Comparison of ENCODE assay signal across 30 cellular contexts in the genomic region with DNA sequence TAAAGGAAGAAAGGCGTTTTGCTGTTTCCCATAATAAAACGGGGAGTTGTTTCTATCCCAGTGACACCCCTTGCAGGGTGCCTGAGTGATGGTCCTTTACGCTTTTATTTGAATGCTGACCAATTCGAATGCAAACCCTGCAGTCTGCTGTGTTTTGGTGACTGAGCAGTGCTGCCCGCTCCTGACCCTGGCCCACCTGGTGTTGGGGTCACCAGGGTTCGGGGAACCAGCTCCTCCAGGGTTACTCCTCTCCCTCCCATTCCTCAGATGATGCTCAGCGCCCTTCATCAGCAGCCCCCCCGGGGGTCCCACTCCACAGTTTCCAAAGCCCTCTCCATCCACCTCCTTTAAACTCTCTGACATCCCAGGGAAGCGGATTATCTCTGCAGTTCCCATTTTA. TPM values are rescaled to one million over a fixed set of nuclear protein-coding genes. Genes with fewer than 3 reads are reported as not detected.
"Had no signal": no experiment of that assay in that cellular context is flagged by ENCODE, and none has a peak within 500 bp of the region (broad histone marks: within the 10 kb centered on the region; RNA-seq: fewer than 3 reads in every experiment).

No MANE protein-coding gene starts in this region.

- ATAC-seq: activated naive CD8-positive, alpha-beta T cell treated with anti-CD3 and anti-CD28 coated beads, Interleukin-2, amount 50 U/mL, for 24 hours; foreskin keratinocyte; sciatic nerve; stimulated activated naive B cell treated with anti-CD40 and anti-IgM and Interleukin-4, amounts not matched to agents 10 μg/mL and 1 μg/mL and 100 μg/mL, for 72 hours had no signal

- H3K4me1 ChIP-seq: breast epithelium, foreskin keratinocyte, prostate gland had no signal

- H3K27ac ChIP-seq: breast epithelium, esophagus muscularis mucosa, foreskin keratinocyte, ovary, suprapubic skin, tibial artery had no signal

- H3K36me3 Mint-ChIP-seq: activated CD4-positive, alpha-beta memory T cell treated with anti-CD3 and anti-CD28 coated beads for 36 hours; activated naive CD4-positive, alpha-beta T cell treated with anti-CD3 and anti-CD28 coated beads, Interleukin-2, amount 50 U/mL, for 24 hours; mesothelial cell of epicardium; naive B cell; stimulated activated naive B cell treated with anti-CD40 and anti-IgM and Interleukin-4, amounts not matched to agents 10 μg/mL and 1 μg/mL and 100 μg/mL, for 72 hours had no signal

- H3K4me3 ChIP-seq: breast epithelium, esophagus muscularis mucosa, ovary, prostate gland, skin epidermis, stomach, suprapubic skin, tibial artery had no signal

- H3K9me3 ChIP-seq: breast epithelium, esophagus muscularis mucosa, ovary, prostate gland, stomach, suprapubic skin, tibial artery had no signal

- H3K27me3 ChIP-seq: ovary had no signal

- H3K36me3 ChIP-seq: breast epithelium, esophagus muscularis mucosa, ovary, prostate gland, stomach, suprapubic skin, tibial artery had no signal

- H3K9me3 Mint-ChIP-seq: activated CD4-positive, alpha-beta memory T cell treated with anti-CD3 and anti-CD28 coated beads for 36 hours; activated naive CD4-positive, alpha-beta T cell treated with anti-CD3 and anti-CD28 coated beads, Interleukin-2, amount 50 U/mL, for 24 hours; activated naive CD8-positive, alpha-beta T cell treated with anti-CD3 and anti-CD28 coated beads, Interleukin-2, amount 50 U/mL, for 24 hours; activated T-cell treated with anti-CD3 and anti-CD28 coated beads, Interleukin-2, amount 50 U/mL, for 24 hours; activated T-helper 2 cell treated with anti-CD3 and anti-CD28 coated beads, Interferon-gamma antibody, Interleukin-2, Interleukin-4, amounts not matched to agents 10 μg/mL and 5 μg/mL and 100 μg/mL, durations not matched to agents 14 hours and 24 hours and 36 hours; mesothelial cell of epicardium; naive B cell; stimulated activated naive B cell treated with anti-CD40 and anti-IgM and Interleukin-4, amounts not matched to agents 10 μg/mL and 1 μg/mL and 100 μg/mL, for 72 hours; T-helper 2 cell treated with Interferon-gamma antibody and Interleukin-4, amounts not matched to agents 5 μg/mL and 100 μg/mL, for 36 hours had no signal

- DNase-seq: activated CD4-positive, alpha-beta memory T cell treated with anti-CD3 and anti-CD28 coated beads for 36 hours; activated CD4-positive, alpha-beta T cell treated with anti-CD3 and anti-CD28 coated beads for 48 hours; activated CD8-positive, alpha-beta memory T cell treated with anti-CD3 and anti-CD28 coated beads, Interleukin-2, amount 50 U/mL, for 4 hours; activated naive CD8-positive, alpha-beta T cell treated with anti-CD3 and anti-CD28 coated beads, Interleukin-2, amount 50 U/mL, for 24 hours; activated T-cell treated with anti-CD3 and anti-CD28 coated beads, Interleukin-2, amount 50 U/mL, for 24 hours; amygdala; central memory CD4-positive, alpha-beta T cell; foreskin keratinocyte; islet precursor cell; left cardiac atrium; naive B cell; ovary; stimulated activated CD4-positive, alpha-beta T cell treated with anti-CD3 and anti-CD28 coated beads, Interleukin-15, amount 100 ng/mL, for 24 hours; stimulated activated CD4-positive, alpha-beta T cell treated with anti-CD3 and anti-CD28 coated beads, Interleukin-2, amount 100 ng/mL, for 24 hours; stimulated activated naive B cell treated with anti-CD40 and anti-IgM and Interleukin-4, amounts not matched to agents 10 μg/mL and 1 μg/mL and 100 μg/mL, for 72 hours; stomach; T-helper 1 cell; tibial artery had no signal

- H3K4me3 Mint-ChIP-seq: activated CD4-positive, alpha-beta memory T cell treated with anti-CD3 and anti-CD28 coated beads for 36 hours; activated naive CD4-positive, alpha-beta T cell treated with anti-CD3 and anti-CD28 coated beads, Interleukin-2, amount 50 U/mL, for 24 hours; activated naive CD8-positive, alpha-beta T cell treated with anti-CD3 and anti-CD28 coated beads, Interleukin-2, amount 50 U/mL, for 24 hours; activated T-cell treated with anti-CD3 and anti-CD28 coated beads, Interleukin-2, amount 50 U/mL, for 24 hours; mesothelial cell of epicardium; naive B cell; stimulated activated naive B cell treated with anti-CD40 and anti-IgM and Interleukin-4, amounts not matched to agents 10 μg/mL and 1 μg/mL and 100 μg/mL, for 72 hours; T-helper 2 cell treated with Interferon-gamma antibody and Interleukin-4, amounts not matched to agents 5 μg/mL and 100 μg/mL, for 36 hours had no signal

- H3K27ac Mint-ChIP-seq: activated CD4-positive, alpha-beta memory T cell treated with anti-CD3 and anti-CD28 coated beads for 36 hours; activated naive CD4-positive, alpha-beta T cell treated with anti-CD3 and anti-CD28 coated beads, Interleukin-2, amount 50 U/mL, for 24 hours; activated naive CD8-positive, alpha-beta T cell treated with anti-CD3 and anti-CD28 coated beads, Interleukin-2, amount 50 U/mL, for 24 hours; activated T-cell treated with anti-CD3 and anti-CD28 coated beads, Interleukin-2, amount 50 U/mL, for 24 hours; activated T-helper 2 cell treated with anti-CD3 and anti-CD28 coated beads, Interferon-gamma antibody, Interleukin-2, Interleukin-4, amounts not matched to agents 10 μg/mL and 5 μg/mL and 100 μg/mL, durations not matched to agents 14 hours and 24 hours and 36 hours; mesothelial cell of epicardium; T-helper 2 cell treated with Interferon-gamma antibody and Interleukin-4, amounts not matched to agents 5 μg/mL and 100 μg/mL, for 36 hours had no signal

RNA-seq across cellular contexts. Expression of a gene that starts 6.0 kb away (rescaled TPM):
- total RNA-seq: activated CD4-positive, alpha-beta memory T cell treated with anti-CD3 and anti-CD28 coated beads for 36 hours; activated CD8-positive, alpha-beta memory T cell treated with anti-CD3 and anti-CD28 coated beads for 36 hours; activated T-helper 2 cell treated with anti-CD3 and anti-CD28 coated beads, Interferon-gamma antibody, Interleukin-2, Interleukin-4, amounts not matched to agents 10 μg/mL and 5 μg/mL and 100 μg/mL, durations not matched to agents 14 hours and 24 hours and 36 hours; foreskin keratinocyte; mesothelial cell of epicardium had no signal
- polyA plus RNA-seq: foreskin keratinocyte, neural cell had no signal
